ENCODE assay signal across 10 cellular contexts in the genomic region with DNA sequence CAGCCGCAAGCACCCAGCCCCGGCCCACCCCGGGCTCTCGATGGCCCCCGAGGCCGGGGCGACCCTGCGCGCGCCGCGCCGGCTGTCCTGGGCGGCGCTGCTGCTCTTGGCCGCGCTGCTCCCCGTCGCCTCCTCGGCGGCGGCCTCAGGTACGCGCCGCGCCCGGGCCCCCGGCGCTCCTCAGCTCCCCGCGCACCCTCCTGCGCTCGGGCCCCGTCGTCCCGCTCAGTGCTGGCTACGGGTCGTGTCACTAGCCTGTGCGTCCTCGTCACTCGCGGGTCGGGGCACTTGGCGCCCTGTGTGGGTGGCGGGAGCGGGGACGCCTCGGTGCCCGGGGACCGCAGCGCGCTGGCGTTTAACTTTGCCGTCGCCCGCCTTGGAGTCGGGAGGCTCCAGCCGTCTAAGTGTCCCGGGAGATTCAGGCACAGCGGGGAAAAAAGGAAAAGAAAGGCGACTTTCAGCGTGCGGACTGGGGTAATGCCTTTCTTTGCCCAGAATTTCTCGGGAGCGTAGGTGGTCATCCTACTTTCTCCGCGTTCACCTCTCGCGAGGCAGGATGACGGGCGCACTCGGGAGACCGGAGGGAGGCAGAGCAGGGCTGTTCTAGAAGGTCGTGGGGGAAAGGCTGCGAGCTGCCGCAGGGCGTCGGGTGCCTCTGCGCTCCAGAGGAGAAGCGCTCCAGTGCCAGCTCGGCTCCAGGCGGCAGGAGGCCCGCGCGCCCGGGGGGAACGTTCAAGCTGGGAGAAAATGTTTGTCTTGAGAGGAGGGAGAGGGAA. TPM values are rescaled to one million over a fixed set of nuclear protein-coding genes. Genes with fewer than 3 reads are reported as not detected.
A peak's percentile ranks its signal among the peaks of the same experiment; 100 is the strongest.
DNase-seq lines count a peak whose midpoint lies in the region; ATAC-seq and TF ChIP-seq lines count a peak whose summit lies in the region.
"Had no signal": no experiment of that assay in that cellular context is flagged by ENCODE, and none has a peak within 500 bp of the region (broad histone marks: within the 10 kb centered on the region; RNA-seq: fewer than 3 reads in every experiment).

No MANE protein-coding gene starts in this region.

- POLR2A ChIA-PET in SK-N-SH (lab: Yijun Ruan, JAX): no interaction called here
- POLR2A ChIA-PET in activated naive CD8-positive, alpha-beta T cell treated with anti-CD3 and anti-CD28 coated beads, Interleukin-2, amount 10 ng/mL, durations not matched to agents 7 days and 5 days (lab: Charles Lee): no interaction called here

- H3K27me3 ChIP-seq in SK-N-SH (ENCODE audit: insufficient read depth) (peaks cover 65% of the 10 kb centered on the region), iPS-20b (ENCODE audit: insufficient read depth, low read length) (peaks cover 96% of the 10 kb centered on the region)

- no peaks in the 10 kb centered on the region for H3K9me2 ChIP-seq in SK-N-SH

- H3K9ac ChIP-seq in SK-N-SH (no peak overlapping the region), iPS-20b (ENCODE audit: low read depth, low read length) (no peak overlapping the region)

- no peaks in the 10 kb centered on the region for H3K79me2 ChIP-seq in SK-N-SH (ENCODE audit: insufficient read depth)

- no peak for ATAC-seq in SK-N-SH treated with all-trans-retinoic acid at 6 μM for 48 hours
- ATAC-seq in activated naive CD8-positive, alpha-beta T cell treated with anti-CD3 and anti-CD28 coated beads, Interleukin-2, amount 10 ng/mL, durations not matched to agents 7 days and 5 days (ENCODE audit: low read depth): peak; percentile 52
- no peak for ATAC-seq in GM21723 (IDR thresholded peaks at IDR 0.05; ENCODE audit: unreplicated experiment)

- no peaks in the 10 kb centered on the region for H3K9me3 ChIP-seq in SK-N-SH
- H3K9me3 ChIP-seq in iPS-20b (ENCODE audit: insufficient read depth, low read depth, low read length): no peaks in the 10 kb centered on the region

- H3F3A ChIP-seq in SK-N-SH (replicated peaks; ENCODE audit: insufficient read depth): no peaks in the 10 kb centered on the region

- H3K36me3 Mint-ChIP-seq in activated naive CD8-positive, alpha-beta T cell treated with anti-CD3 and anti-CD28 coated beads, Interleukin-2, amount 10 ng/mL, durations not matched to agents 7 days and 5 days: no peaks in the 10 kb centered on the region

- no peak for TF ChIP-seq CTCF in SK-N-SH (IDR thresholded peaks at IDR 0.05)

- H3K27ac ChIP-seq in SK-N-SH (ENCODE audit: low read depth in 2 of 2, low read length in 1 of 2) (no peak overlapping the region), iPS-20b (ENCODE audit: low read length) (no peak overlapping the region)
- H3K27ac ChIP-seq: VCaP had no signal

- no peak for TF ChIP-seq RAD21 in SK-N-SH (IDR thresholded peaks at IDR 0.05; ENCODE audit: low read length)

- DNase-seq in SK-N-SH (peak; percentile 47), M059J (ENCODE audit: low read depth) (peak; percentile 28), A172 (ENCODE audit: low spot score) (no peak)
- peak; percentile 49 for DNase-seq in activated naive CD8-positive, alpha-beta T cell treated with anti-CD3 and anti-CD28 coated beads, Interleukin-2, amount 10 ng/mL, durations not matched to agents 7 days and 5 days
- peak; percentile 44 for DNase-seq in stimulated activated CD8-positive, alpha-beta memory T cell treated with anti-CD3 and anti-CD28 coated beads, Interleukin-4, amount 100 ng/mL, for 48 hours
- DNase-seq: DND-41 had no signal

- H3K4me1 ChIP-seq in SK-N-SH (ENCODE audit: control insufficient read depth in 1 of 2, insufficient read depth in 2 of 2, low read depth in 1 of 2, low read length in 1 of 2) (peaks cover 0 to 2% of the 10 kb centered on the region in 2 experiments; a peak in 1 of 4 replicates), iPS-20b (ENCODE audit: insufficient read depth, low read length) (peaks cover 12% of the 10 kb centered on the region)

- no peak overlapping the region for H2AFZ ChIP-seq in SK-N-SH (ENCODE audit: low read depth)

- no peak overlapping the region for H3K27ac Mint-ChIP-seq in activated naive CD8-positive, alpha-beta T cell treated with anti-CD3 and anti-CD28 coated beads, Interleukin-2, amount 10 ng/mL, durations not matched to agents 7 days and 5 days

- no peaks in the 10 kb centered on the region for H4K20me1 ChIP-seq in SK-N-SH (ENCODE audit: insufficient read depth)

- CTCF ChIA-PET in SK-N-SH (lab: Yijun Ruan, JAX): interaction anchor here (0.6 to 5.1 kb wide), 9 partner anchors 8 to 485 kb away, joined by 3 to 29 read pairs (median 4); no protein-coding TSS in a partner anchor

- H3K27me3 Mint-ChIP-seq in activated naive CD8-positive, alpha-beta T cell treated with anti-CD3 and anti-CD28 coated beads, Interleukin-2, amount 10 ng/mL, durations not matched to agents 7 days and 5 days: peaks cover 89% of the 10 kb centered on the region

- peak overlapping the region in 1 of 2 experiments; percentile 23; a peak in 1 of 4 replicates for H3K4me3 ChIP-seq in SK-N-SH (ENCODE audit: low read depth in 2 of 2, low read length in 1 of 2)
- H3K4me3 ChIP-seq in iPS-20b (ENCODE audit: low read length): peak overlapping the region; percentile 70

- no peak for TF ChIP-seq EP300 in SK-N-SH (IDR thresholded peaks at IDR 0.05; ENCODE audit: borderline replicate concordance in 1 of 2, low read depth in 1 of 2, low read length in 1 of 2)

- H3K4me2 ChIP-seq in SK-N-SH: peak overlapping the region; percentile 28; the same call in 1 of the 2 replicates

- H3K4me3 Mint-ChIP-seq in activated naive CD8-positive, alpha-beta T cell treated with anti-CD3 and anti-CD28 coated beads, Interleukin-2, amount 10 ng/mL, durations not matched to agents 7 days and 5 days: peak overlapping the region; percentile 62

- H3K36me3 ChIP-seq in SK-N-SH (replicated peaks in 1 of 2; ENCODE audit: control insufficient read depth in 1 of 2, insufficient read depth in 2 of 2, low read length in 1 of 2) (no peaks in the 10 kb centered on the region), iPS-20b (ENCODE audit: insufficient read depth, low read depth, low read length) (no peaks in the 10 kb centered on the region)

- H3K9me3 Mint-ChIP-seq in activated naive CD8-positive, alpha-beta T cell treated with anti-CD3 and anti-CD28 coated beads, Interleukin-2, amount 10 ng/mL, durations not matched to agents 7 days and 5 days: no peaks in the 10 kb centered on the region

- WGBS in SK-N-SH (ENCODE audit: low lambda C conversion rate): 3% methylated on average over 34 of the region's 87 CpGs

- H3K4me1 Mint-ChIP-seq in activated naive CD8-positive, alpha-beta T cell treated with anti-CD3 and anti-CD28 coated beads, Interleukin-2, amount 10 ng/mL, durations not matched to agents 7 days and 5 days: peaks cover 16% of the 10 kb centered on the region

TF ChIP-seq in SK-N-SH, 30 proteins besides CTCF, POLR2A, EP300 and RAD21 (continues in another document):
- TF ChIP-seq ELF1 (IDR thresholded peaks at IDR 0.05) (no peak), USF2 (IDR thresholded peaks at IDR 0.05; ENCODE audit: borderline replicate concordance, low read depth, low read length) (no peak), RCOR1 (IDR thresholded peaks at IDR 0.05; ENCODE audit: low read length) (no peak), GATA2 (CRISPR knock-in tag; IDR thresholded peaks at IDR 0.05) (no peak), MEF2A (IDR thresholded peaks at IDR 0.05; ENCODE audit: borderline replicate concordance, low read depth) (no peak), CHD2 (IDR thresholded peaks at IDR 0.05; ENCODE audit: low read length, partially characterized antibody) (no peak), NRF1 (IDR thresholded peaks at IDR 0.05; ENCODE audit: low read depth, low read length) (no peak), TCF12 (IDR thresholded peaks at IDR 0.05) (no peak), JUND (IDR thresholded peaks at IDR 0.05) (no peak)

TF ChIP-seq in SK-N-SH treated with all-trans-retinoic acid at 6 μM for 48 hours, 23 proteins besides CTCF, POLR2A, EP300 and RAD21 (continues in another document):
- TF ChIP-seq TCF4 (CRISPR knock-in tag; IDR thresholded peaks at IDR 0.05; ENCODE audit: borderline replicate concordance): no peak
- TF ChIP-seq ESRRG (CRISPR knock-in tag; IDR thresholded peaks at IDR 0.05): no peak
- no peak for TF ChIP-seq ARNTL (CRISPR knock-in tag; IDR thresholded peaks at IDR 0.05; ENCODE audit: borderline replicate concordance, low read depth)
- no peak for TF ChIP-seq TOX (CRISPR knock-in tag; IDR thresholded peaks at IDR 0.05; ENCODE audit: borderline replicate concordance)
- no peak for TF ChIP-seq ZNF565 (CRISPR knock-in tag; conservative IDR thresholded peaks at IDR 0.05; ENCODE audit: low read depth)
- TF ChIP-seq ISL1 (CRISPR knock-in tag; IDR thresholded peaks at IDR 0.05): no peak
- TF ChIP-seq ZNF70 (CRISPR knock-in tag; IDR thresholded peaks at IDR 0.05): no peak
- TF ChIP-seq ZC3H10 (CRISPR knock-in tag; IDR thresholded peaks at IDR 0.05): no peak
- TF ChIP-seq, protein P1, sequence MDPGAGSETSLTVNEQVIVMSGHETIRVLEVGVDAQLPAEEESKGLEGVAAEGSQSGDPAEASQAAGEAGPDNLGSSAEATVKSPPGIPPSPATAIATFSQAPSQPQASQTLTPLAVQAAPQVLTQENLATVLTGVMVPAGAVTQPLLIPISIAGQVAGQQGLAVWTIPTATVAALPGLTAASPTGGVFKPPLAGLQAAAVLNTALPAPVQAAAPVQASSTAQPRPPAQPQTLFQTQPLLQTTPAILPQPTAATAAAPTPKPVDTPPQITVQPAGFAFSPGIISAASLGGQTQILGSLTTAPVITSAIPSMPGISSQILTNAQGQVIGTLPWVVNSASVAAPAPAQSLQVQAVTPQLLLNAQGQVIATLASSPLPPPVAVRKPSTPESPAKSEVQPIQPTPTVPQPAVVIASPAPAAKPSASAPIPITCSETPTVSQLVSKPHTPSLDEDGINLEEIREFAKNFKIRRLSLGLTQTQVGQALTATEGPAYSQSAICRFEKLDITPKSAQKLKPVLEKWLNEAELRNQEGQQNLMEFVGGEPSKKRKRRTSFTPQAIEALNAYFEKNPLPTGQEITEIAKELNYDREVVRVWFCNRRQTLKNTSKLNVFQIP (CRISPR knock-in tag; IDR thresholded peaks at IDR 0.05; ENCODE audit: borderline replicate concordance, low read depth): no peak
- no peak for TF ChIP-seq RARB (CRISPR knock-in tag; IDR thresholded peaks at IDR 0.05)
- TF ChIP-seq PPARA (CRISPR knock-in tag; IDR thresholded peaks at IDR 0.05; ENCODE audit: borderline replicate concordance): no peak
- TF ChIP-seq ZFP30 (CRISPR knock-in tag; IDR thresholded peaks at IDR 0.05): no peak
- TF ChIP-seq CSDC2 (CRISPR knock-in tag; IDR thresholded peaks at IDR 0.05): no peak
- no peak for TF ChIP-seq ZFP3 (CRISPR knock-in tag; IDR thresholded peaks at IDR 0.05)

RNA-seq across cellular contexts. Expression of gene FNDC1, which starts 0.5 kb away (rescaled TPM):
- polyA plus RNA-seq in SK-N-SH (2012; rRNA removed): not detected in 2 replicates
- polyA plus RNA-seq in SK-N-SH (2012; cell fraction: cytosol; rRNA removed): not detected in 2 replicates
- not detected in 2 replicates for polyA plus RNA-seq in SK-N-SH (2012; cell fraction: nucleus; rRNA removed)
- not detected in 2 replicates for total RNA-seq in M059J (2014; rRNA removed; shearing (Covaris generic))
- not detected for total RNA-seq in activated naive CD8-positive, alpha-beta T cell treated with anti-CD3 and anti-CD28 coated beads, Interleukin-2, amount 10 ng/mL, durations not matched to agents 7 days and 5 days
- 0.02 TPM in 1 of 2 replicates, not detected in the other for total RNA-seq in A172 (2014; rRNA removed; shearing (Covaris generic))
